8 cellular contexts compared by ENCODE assay signal in the genomic region with DNA sequence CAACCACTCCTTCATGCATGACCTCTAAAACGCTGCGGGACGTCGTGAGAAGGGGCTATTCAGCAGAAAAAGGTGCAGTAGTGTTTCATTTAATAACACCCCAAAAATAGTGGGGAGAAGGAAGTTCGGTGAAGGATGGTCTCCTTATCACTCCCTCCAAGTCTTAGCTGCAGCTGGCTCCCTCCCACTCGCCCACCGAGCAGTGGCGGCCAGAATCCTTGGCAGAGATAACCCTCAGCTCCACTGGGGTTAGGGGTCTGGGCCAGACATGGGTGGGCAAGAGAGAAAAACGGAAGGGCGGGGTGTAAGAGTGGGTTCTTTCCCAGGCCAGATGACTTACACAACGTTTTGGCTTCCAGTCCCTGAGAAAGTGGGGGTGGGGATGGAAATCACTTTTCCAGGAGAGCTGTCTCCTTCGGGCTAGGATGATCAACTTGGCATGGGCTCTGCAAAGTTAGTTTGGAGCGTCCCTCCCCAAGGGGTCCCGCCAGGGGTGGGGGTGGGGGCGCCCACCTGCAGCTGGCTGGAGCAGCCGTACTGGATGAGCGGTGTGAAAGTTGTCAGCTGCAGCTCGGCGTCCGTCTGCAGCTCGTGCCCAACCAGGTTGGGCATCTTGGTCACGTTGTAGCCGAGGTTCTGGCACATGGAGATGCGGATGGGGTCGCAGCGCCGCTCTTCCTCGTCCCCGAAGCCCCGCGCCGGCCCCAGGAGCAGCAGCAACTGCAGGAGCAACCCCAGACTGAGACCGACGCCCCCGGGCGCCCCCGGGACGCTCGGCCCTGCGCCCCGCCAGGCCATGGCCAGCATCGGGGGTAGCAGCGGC. TPM values are rescaled to one million over a fixed set of nuclear protein-coding genes. Genes with fewer than 3 reads are reported as not detected.
DNase-seq lines count a peak whose midpoint lies in the region; ATAC-seq and TF ChIP-seq lines count a peak whose summit lies in the region.

No MANE protein-coding gene starts in this region.

- DNase-seq in Ammon's horn (ENCODE audit: low spot score) (peak; percentile 22), Panc1 (ENCODE audit: low read depth, low spot score) (no peak), endothelial cell (ENCODE audit: low spot score) (peak; percentile 35), naive B cell (no peak), NCI-H187 treated with DMSO at 0.1 percent for 48 hours (lab: John Stamatoyannopoulos, UW) (no peak)

- in situ Hi-C loops in Panc1 (cut with HindIII; ENCODE audit: low pct_unique_long_range_greater_than_20kb, low sequenced_read_pairs) = no loop called here

- CTCF ChIA-PET in Panc1 (lab: Charles Lee) = interaction anchor here (0.6 to 1.2 kb wide), 3 partner anchors 15 to 467 kb away, joined by 3 to 6 read pairs (median 4); no protein-coding TSS in a partner anchor

- peak overlapping the region; percentile 64 to 74 for H3K4me3 ChIP-seq in Panc1 (ENCODE audit: low read depth in 2 of 2, low read length in 2 of 2)

- H3K27ac Mint-ChIP-seq in endothelial cell (ENCODE audit: unreplicated experiment) (peak overlapping the region; percentile 84), naive B cell (peak overlapping the region in 2 of 6 donors; percentile 4 to 36)

- H3K27me3 Mint-ChIP-seq in endothelial cell (ENCODE audit: unreplicated experiment) = peaks cover 16% of the 10 kb centered on the region
- peaks cover 31 to 51% (median 46%) of the 10 kb centered on the region in 3 donors for H3K27me3 Mint-ChIP-seq in naive B cell

- H3K36me3 Mint-ChIP-seq in endothelial cell (ENCODE audit: low read depth, unreplicated experiment) (peaks cover 45% of the 10 kb centered on the region), naive B cell (no peaks in the 10 kb centered on the region)

- H3K4me3 Mint-ChIP-seq in endothelial cell (ENCODE audit: unreplicated experiment) (peak overlapping the region; percentile 98), naive B cell (peak overlapping the region; percentile 73 to 96 (median 84))

- H3K27ac ChIP-seq in Panc1 (ENCODE audit: low read length) = peak overlapping the region; percentile 65; the same call in 1 of the 2 replicates

- no peaks in the 10 kb centered on the region; the same call in 1 of the 2 replicates for H3K27me3 ChIP-seq in Panc1 (ENCODE audit: control insufficient read depth, insufficient read depth, low read length)

- peaks cover 67% of the 10 kb centered on the region for H3K4me1 Mint-ChIP-seq in endothelial cell (ENCODE audit: unreplicated experiment)
- peaks cover 18 to 20% (median 19%) of the 10 kb centered on the region in 3 donors for H3K4me1 Mint-ChIP-seq in naive B cell

- BruUV-seq in Panc1 (replicated peaks; lab: Mats Ljungman, UMichigan) = no TSS peak

- H3K36me3 ChIP-seq in Panc1 (ENCODE audit: control insufficient read depth, insufficient read depth, low read length) = no peaks in the 10 kb centered on the region; the same call in 1 of the 2 replicates

- H3K4me1 ChIP-seq in Panc1 (ENCODE audit: control insufficient read depth, insufficient read depth, low read length) = peaks cover 12% of the 10 kb centered on the region; the same call in 1 of the 2 replicates

- ATAC-seq in GM19372 (IDR thresholded peaks at IDR 0.05; ENCODE audit: low read depth, unreplicated experiment) = peak; percentile 9
- ATAC-seq in Panc1 = peak; percentile 13
- ATAC-seq in naive B cell (ENCODE audit: low read depth in 2 of 2) = peak in 1 of 2 donors; percentile 26
- no peak for ATAC-seq in HG03045 (IDR thresholded peaks at IDR 0.05; ENCODE audit: unreplicated experiment)
- no peak for ATAC-seq in GM18858 (IDR thresholded peaks at IDR 0.05; ENCODE audit: unreplicated experiment)

- no peaks in the 10 kb centered on the region for H3K9me3 Mint-ChIP-seq in endothelial cell (ENCODE audit: unreplicated experiment)
- H3K9me3 Mint-ChIP-seq in naive B cell = no peaks in the 10 kb centered on the region

- H3K9me3 ChIP-seq in Panc1 (ENCODE audit: control insufficient read depth, insufficient read depth, low read depth, low read length) = no peaks in the 10 kb centered on the region

- intact Hi-C loops in Panc1 (cut with micrococcal nuclease; ENCODE audit: unreplicated experiment) = no loop called here

- TF ChIP-seq CTCF in Panc1 (IDR thresholded peaks at IDR 0.05) (no peak), endothelial cell (IDR thresholded peaks at IDR 0.05; ENCODE audit: unreplicated experiment) (no peak)

- POLR2A ChIA-PET in Panc1 (lab: Charles Lee) = interaction anchor here (0.6 to 0.9 kb wide), 3 partner anchors 7 to 121 kb away, joined by 4 to 5 read pairs (median 4); no protein-coding TSS in a partner anchor

RNA-seq across cellular contexts. Expression of gene FZD4, which starts 0.7 kb away (rescaled TPM):
- total RNA-seq in Panc1 (2021; ENCODE audit: unreplicated experiment) (11.1 TPM), endothelial cell (ENCODE audit: unreplicated experiment) (71.5 TPM)
- 4.7 TPM for polyA plus RNA-seq in Panc1 (2012; ENCODE audit: insufficient read length)
- polyA plus RNA-seq in naive B cell (ENCODE audit: low read depth in 6 of 6) = not detected

Comparison
In these comparisons a context has a peak if more than half of its experiments do, and no peak if none do; other contexts are left out.
1. DNase-seq: peak in Ammon's horn (single experiment) and endothelial cell (single experiment); none in Panc1 (single experiment), naive B cell (single experiment) and NCI-H187 treated with DMSO at 0.1 percent for 48 hours (single experiment).
2. ATAC-seq: peak in GM19372 (single experiment) and Panc1 (single experiment); none in HG03045 (single experiment) and GM18858 (single experiment).